Comparison of ENCODE assay signal across 9 cellular contexts in genomic region chr5:66958126-66958983, GRCh38.
A peak's percentile ranks its signal among the peaks of the same experiment; 100 is the strongest.
DNase-seq lines count a peak whose midpoint lies in the region; ATAC-seq and TF ChIP-seq lines count a peak whose summit lies in the region.
"Had no signal": no experiment of that assay in that cellular context is flagged by ENCODE, and none has a peak within 500 bp of the region (broad histone marks: within the 10 kb centered on the region; RNA-seq: fewer than 3 reads in every experiment).

No MANE protein-coding gene starts in this region.

- TF ChIP-seq CTCF in HEK293 (tag by site-specific recombination; IDR thresholded peaks at IDR 0.05) (no peak), cardiac fibroblast (IDR thresholded peaks at IDR 0.05; ENCODE audit: low read depth, low read length) (no peak)

- H3K4me3 ChIP-seq in HEK293 (ENCODE audit: low read depth, low read length), result no peak overlapping the region
- peak overlapping the region; percentile 50 to 52 for H3K4me3 ChIP-seq in cardiac fibroblast (replicated peaks in 1 of 2; ENCODE audit: low read depth in 2 of 2, low read length in 2 of 2)
- H3K4me3 ChIP-seq in skeletal muscle tissue (ENCODE audit: low read length in 3 of 3), result peak overlapping the region; percentile 49 to 86 (median 65)

- no peaks in the 10 kb centered on the region for H3K27me3 ChIP-seq in skeletal muscle tissue (ENCODE audit: control insufficient read depth in 3 of 3, insufficient read depth in 3 of 3, low read length in 3 of 3)

- H3K9me3 ChIP-seq in HEK293 (ENCODE audit: control insufficient read depth, insufficient read depth, low read depth, low read length) (no peaks in the 10 kb centered on the region), skeletal muscle tissue (ENCODE audit: control insufficient read depth in 3 of 3, low read length in 3 of 3) (no peaks in the 10 kb centered on the region)

- H3K9me3 Mint-ChIP-seq in activated naive CD8-positive, alpha-beta T cell treated with anti-CD3 and anti-CD28 coated beads, Interleukin-2, amount 50 U/mL, for 24 hours, result no peaks in the 10 kb centered on the region
- H3K9me3 Mint-ChIP-seq: central memory CD8-positive, alpha-beta T cell had no signal

- ATAC-seq in activated naive CD8-positive, alpha-beta T cell treated with anti-CD3 and anti-CD28 coated beads, Interleukin-2, amount 50 U/mL, for 24 hours, result no peak
- ATAC-seq in HG03175 (IDR thresholded peaks at IDR 0.05; ENCODE audit: unreplicated experiment), result no peak

- POLR2A ChIA-PET in HEK293 (lab: Yijun Ruan, JAX), result no interaction called here

- H3K9ac ChIP-seq in skeletal muscle tissue (ENCODE audit: low read depth in 1 of 3, low read length in 3 of 3), result peak overlapping the region; percentile 14 to 71 (median 36)

- H3K4me1 ChIP-seq in HEK293 (ENCODE audit: control insufficient read depth, insufficient read depth, low read length), result peaks cover 17% of the 10 kb centered on the region
- peaks cover 2 to 5% (median 2%) of the 10 kb centered on the region in 3 donors for H3K4me1 ChIP-seq in skeletal muscle tissue (ENCODE audit: control insufficient read depth in 3 of 3, insufficient read depth in 3 of 3, low read length in 3 of 3)

- DNase-seq in cardiac fibroblast (ENCODE audit: low read depth in 2 of 2), result peak; percentile 80 to 81
- DNase-seq in inferior parietal cortex (ENCODE audit: extremely low spot score), result peak; percentile 54
- no peak for DNase-seq in NCI-H446 treated with DMSO at 0.1 percent for 48 hours (lab: John Stamatoyannopoulos, UW)
- DNase-seq in activated naive CD8-positive, alpha-beta T cell treated with anti-CD3 and anti-CD28 coated beads, Interleukin-2, amount 50 U/mL, for 24 hours, result no peak
- DNase-seq in DMS114 treated with DMSO at 0.1 percent for 48 hours (lab: John Stamatoyannopoulos, UW; ENCODE audit: unreplicated experiment), result no peak

- no peak overlapping the region for H3K27ac Mint-ChIP-seq in activated naive CD8-positive, alpha-beta T cell treated with anti-CD3 and anti-CD28 coated beads, Interleukin-2, amount 50 U/mL, for 24 hours

- peaks cover 6% of the 10 kb centered on the region for H3K27me3 Mint-ChIP-seq in activated naive CD8-positive, alpha-beta T cell treated with anti-CD3 and anti-CD28 coated beads, Interleukin-2, amount 50 U/mL, for 24 hours

- H3K36me3 ChIP-seq in HEK293 (ENCODE audit: control insufficient read depth in 2 of 2, insufficient read depth in 1 of 2, low read length in 2 of 2) (no peaks in the 10 kb centered on the region), skeletal muscle tissue (ENCODE audit: control insufficient read depth in 3 of 3, insufficient read depth in 3 of 3, low read length in 3 of 3) (no peaks in the 10 kb centered on the region)

- no peaks in the 10 kb centered on the region for H3K36me3 Mint-ChIP-seq in activated naive CD8-positive, alpha-beta T cell treated with anti-CD3 and anti-CD28 coated beads, Interleukin-2, amount 50 U/mL, for 24 hours (ENCODE audit: low read depth)

- CTCF ChIA-PET in HEK293 (lab: Yijun Ruan, JAX), result interaction anchor here (0.6 to 1.1 kb wide), 2 partner anchors 191 to 252 kb away, joined by 3 read pairs; no protein-coding TSS in a partner anchor

- no peaks in the 10 kb centered on the region for H3K4me1 Mint-ChIP-seq in activated naive CD8-positive, alpha-beta T cell treated with anti-CD3 and anti-CD28 coated beads, Interleukin-2, amount 50 U/mL, for 24 hours
- H3K4me1 Mint-ChIP-seq: central memory CD8-positive, alpha-beta T cell had no signal

- H3K27ac ChIP-seq in HEK293 (ENCODE audit: extremely low read depth, low read depth, low read length) (no peak overlapping the region; the same call in 1 of the 2 replicates), skeletal muscle tissue (ENCODE audit: low read depth, low read length) (peak overlapping the region; percentile 10)

- no peak overlapping the region for H3K4me3 Mint-ChIP-seq in activated naive CD8-positive, alpha-beta T cell treated with anti-CD3 and anti-CD28 coated beads, Interleukin-2, amount 50 U/mL, for 24 hours
- H3K4me3 Mint-ChIP-seq: central memory CD8-positive, alpha-beta T cell had no signal

TF ChIP-seq in HEK293, 187 proteins besides CTCF, POLR2A, EP300 and RAD21:
- peak; percentile 66 for TF ChIP-seq SCRT2 (tag by site-specific recombination; IDR thresholded peaks at IDR 0.05)
- no peak for TF ChIP-seq ZBTB26 (tag by site-specific recombination; optimal IDR thresholded peaks at IDR 0.05)
- peak; percentile 72 for TF ChIP-seq GLIS1 (tag by site-specific recombination; IDR thresholded peaks at IDR 0.05)
- peak; percentile 63; the same call in 1 of the 2 replicates for TF ChIP-seq SCRT1 (tag by site-specific recombination; IDR thresholded peaks at IDR 0.05; ENCODE audit: borderline replicate concordance)
- no peak for TF ChIP-seq ZNF768 (tag by site-specific recombination; IDR thresholded peaks at IDR 0.05)
- TF ChIP-seq ZNF596 (tag by site-specific recombination; IDR thresholded peaks at IDR 0.05), result peak; percentile 54; the same call in 1 of the 2 replicates
- peak; percentile 85; the same call in 1 of the 2 replicates for TF ChIP-seq ZNF701 (tag by site-specific recombination; IDR thresholded peaks at IDR 0.05)
- TF ChIP-seq PRDM1 (tag by site-specific recombination; IDR thresholded peaks at IDR 0.05), result peak; percentile 77; the same call in 1 of the 2 replicates
- TF ChIP-seq KLF10 (tag by site-specific recombination; IDR thresholded peaks at IDR 0.05), result 0 out of 2 replicates have a peak, but pooled peaks have one; percentile 16
- TF ChIP-seq ZNF18 (tag by site-specific recombination; IDR thresholded peaks at IDR 0.05), result peak; percentile 33; the same call in 1 of the 2 replicates
- TF ChIP-seq ZNF629 (tag by site-specific recombination; IDR thresholded peaks at IDR 0.05), result peak; percentile 60
- no peak for TF ChIP-seq ZBTB10 (tag by site-specific recombination; IDR thresholded peaks at IDR 0.05)
- TF ChIP-seq PRDM6 (tag by site-specific recombination; IDR thresholded peaks at IDR 0.05), result peak; percentile 66
- TF ChIP-seq ZXDB (tag by site-specific recombination; IDR thresholded peaks at IDR 0.05), result peak; percentile 25; the same call in 1 of the 2 replicates

Comparison
In these comparisons a context has a peak if more than half of its experiments do, and no peak if none do; other contexts are left out.
1. DNase-seq: peak in cardiac fibroblast (2 of 2) and inferior parietal cortex (single experiment); none in NCI-H446 treated with DMSO at 0.1 percent for 48 hours (single experiment), activated naive CD8-positive, alpha-beta T cell treated with anti-CD3 and anti-CD28 coated beads, Interleukin-2, amount 50 U/mL, for 24 hours (single experiment) and DMS114 treated with DMSO at 0.1 percent for 48 hours (single experiment).